Comparison of ENCODE assay signal across 7 cellular contexts in genomic region chr17:32486701-32487459, GRCh38. TPM values are rescaled to one million over a fixed set of nuclear protein-coding genes. Genes with fewer than 3 reads are reported as not detected.
A peak's percentile ranks its signal among the peaks of the same experiment; 100 is the strongest.
DNase-seq lines count a peak whose midpoint lies in the region; ATAC-seq and TF ChIP-seq lines count a peak whose summit lies in the region.

Gene CDK5R1 (plus strand): TSS chr17:32486993. CDS start chr17:32487621, 628 bp downstream.

- H3K27me3 Mint-ChIP-seq in chondrocyte (ENCODE audit: low read depth), result no peaks in the 10 kb centered on the region

- no peak for TF ChIP-seq CTCF in chondrocyte (IDR thresholded peaks at IDR 0.05)

- no peaks in the 10 kb centered on the region for H3K9me3 Mint-ChIP-seq in chondrocyte (ENCODE audit: low read depth)

- peak; percentile 45 for ATAC-seq in HG02623 (IDR thresholded peaks at IDR 0.05; ENCODE audit: unreplicated experiment)

- peak; percentile 20 for TF ChIP-seq POLR2A in GM15510 (IDR thresholded peaks at IDR 0.05; ENCODE audit: borderline replicate concordance, extremely low read depth, insufficient read length)

- peak within 1 kb of the TSS; percentile 36 for H3K27ac Mint-ChIP-seq in chondrocyte (ENCODE audit: unreplicated experiment)

- H3K4me3 Mint-ChIP-seq in chondrocyte (ENCODE audit: unreplicated experiment), result peak within 1 kb of the TSS; percentile 74

- no peaks in the 10 kb centered on the region for H3K36me3 Mint-ChIP-seq in chondrocyte (ENCODE audit: low read depth)

- peaks cover 28% of the 10 kb centered on the region for H3K4me1 Mint-ChIP-seq in chondrocyte (ENCODE audit: low read depth)

- DNase-seq in NCI-H1930 (lab: John Stamatoyannopoulos, UW), result peak; percentile 78 to 82
- DNase-seq in activated CD4-positive, CD25-positive, alpha-beta regulatory T cell treated with anti-CD3 and anti-CD28 coated beads, Interleukin-2, amount 50 U/mL, for 72 hours, result peak; percentile 73
- DNase-seq in chondrocyte (ENCODE audit: low spot score), result peak; percentile 68
- peak; percentile 93 for DNase-seq in left kidney (ENCODE audit: low read depth, low spot score)
- DNase-seq in stimulated activated CD4-positive, alpha-beta T cell treated with anti-CD3 and anti-CD28 coated beads, Interleukin-2, amount 100 ng/mL, for 4 hours (ENCODE audit: low read depth), result peak; percentile 44

RNA-seq across cellular contexts. Expression of gene CDK5R1, which starts in this region (rescaled TPM):
- total RNA-seq in chondrocyte, result 1.8 to 2.3 TPM (median 2.1 TPM) in 3 replicates

Comparison
In these comparisons a context has a peak if more than half of its experiments do, and no peak if none do; other contexts are left out.
1. Peak in every context shown above with its lines: DNase-seq and ATAC-seq.